15 cellular contexts compared by ENCODE assay signal in the genomic region with DNA sequence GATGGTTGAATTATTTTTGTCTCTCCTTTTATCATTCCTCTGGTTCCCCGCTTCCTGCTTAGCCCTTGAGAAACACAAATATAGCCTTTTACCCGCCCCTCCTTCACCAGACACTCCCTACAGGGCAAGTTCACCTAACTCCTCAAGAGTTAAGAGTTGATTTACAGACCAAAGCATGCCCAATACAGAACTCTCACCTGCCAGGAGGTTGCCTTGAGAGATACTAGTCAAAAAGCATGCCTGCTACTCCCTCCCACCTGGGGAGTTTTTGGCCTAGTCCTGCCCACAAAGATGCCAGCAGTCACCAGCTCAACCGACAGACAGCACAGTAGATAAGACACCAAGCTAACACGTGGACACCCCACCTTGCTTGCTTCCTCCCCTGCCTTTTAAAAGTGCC. TPM values are rescaled to one million over a fixed set of nuclear protein-coding genes. Genes with fewer than 3 reads are reported as not detected.
DNase-seq lines count a peak whose midpoint lies in the region; ATAC-seq and TF ChIP-seq lines count a peak whose summit lies in the region.
"Had no signal": no experiment of that assay in that cellular context is flagged by ENCODE, and none has a peak within 500 bp of the region (broad histone marks: within the 10 kb centered on the region; RNA-seq: fewer than 3 reads in every experiment).

No MANE protein-coding gene starts in this region.

- no peaks in the 10 kb centered on the region for H3K9me3 Mint-ChIP-seq in activated CD4-positive, alpha-beta T cell treated with anti-CD3 and anti-CD28 coated beads, Interleukin-2, amount 10 ng/mL, durations not matched to agents 7 days and 5 days
- H3K9me3 Mint-ChIP-seq in dendritic cell treated with granulocyte-macrophage colony-stimulating factor and Interleukin-4, amounts not matched to agents 40 ng/mL and 50 ng/mL, for 4 days: no peaks in the 10 kb centered on the region
- H3K9me3 Mint-ChIP-seq in immature natural killer cell: no peaks in the 10 kb centered on the region

- intact Hi-C loops in dendritic cell treated with granulocyte-macrophage colony-stimulating factor and Interleukin-4, amounts not matched to agents 40 ng/mL and 50 ng/mL, for 4 days (cut with micrococcal nuclease): no loop called here

- H3K27me3 ChIP-seq in thymus (ENCODE audit: control insufficient read depth, insufficient read depth) (no peaks in the 10 kb centered on the region), BE2C (no peaks in the 10 kb centered on the region)
- H3K27me3 ChIP-seq: spleen had no signal

- ATAC-seq in HG03432 (IDR thresholded peaks at IDR 0.05; ENCODE audit: unreplicated experiment): no peak

- peak overlapping the region; percentile 6 for H3K27ac Mint-ChIP-seq in activated CD4-positive, alpha-beta T cell treated with anti-CD3 and anti-CD28 coated beads, Interleukin-2, amount 10 ng/mL, durations not matched to agents 7 days and 5 days
- peak overlapping the region; percentile 57 for H3K27ac Mint-ChIP-seq in dendritic cell treated with granulocyte-macrophage colony-stimulating factor and Interleukin-4, amounts not matched to agents 40 ng/mL and 50 ng/mL, for 4 days
- H3K27ac Mint-ChIP-seq in immature natural killer cell: peak overlapping the region in 1 of 6 donors; percentile 11

- H3K36me3 Mint-ChIP-seq in activated CD4-positive, alpha-beta T cell treated with anti-CD3 and anti-CD28 coated beads, Interleukin-2, amount 10 ng/mL, durations not matched to agents 7 days and 5 days (ENCODE audit: low read depth): peaks cover under 1% of the 10 kb centered on the region
- peaks cover 93% of the 10 kb centered on the region for H3K36me3 Mint-ChIP-seq in dendritic cell treated with granulocyte-macrophage colony-stimulating factor and Interleukin-4, amounts not matched to agents 40 ng/mL and 50 ng/mL, for 4 days (ENCODE audit: low read depth)
- H3K36me3 Mint-ChIP-seq in immature natural killer cell: no peaks in the 10 kb centered on the region

- no peak for DNase-seq in activated CD4-positive, alpha-beta T cell treated with anti-CD3 and anti-CD28 coated beads, Interleukin-2, amount 10 ng/mL, durations not matched to agents 7 days and 5 days
- DNase-seq in activated CD4-positive, alpha-beta T cell treated with anti-CD3 and anti-CD28 coated beads for 4 hours: no peak
- DNase-seq in BE2C (no peak), immature natural killer cell (no peak)
- DNase-seq: activated CD4-positive, alpha-beta T cell treated with anti-CD3 and anti-CD28 coated beads, Interleukin-2, amount 50 U/mL, for 1 hour; activated T-cell treated with anti-CD3 and anti-CD28 coated beads, Interleukin-2, amount 50 U/mL, for 48 hours; aorta; islet precursor cell; MV-4-11; NCI-H2081 treated with DMSO at 0.1 percent for 48 hours; spleen had no signal

- 7% methylated on average over 4 of the region's 4 CpGs for WGBS in thymus

- CTCF ChIA-PET in activated CD4-positive, alpha-beta T cell treated with anti-CD3 and anti-CD28 coated beads, Interleukin-2, amount 10 ng/mL, durations not matched to agents 7 days and 5 days (lab: Charles Lee): no interaction called here

- no peak for TF ChIP-seq CTCF in BE2C (IDR thresholded peaks at IDR 0.05; ENCODE audit: low read depth, low read length)

- POLR2A ChIA-PET in activated CD4-positive, alpha-beta T cell treated with anti-CD3 and anti-CD28 coated beads, Interleukin-2, amount 10 ng/mL, durations not matched to agents 7 days and 5 days (lab: Charles Lee): interaction anchor here (0.7 kb wide), 1 partner anchor 59 kb away, joined by 4 read pairs; no protein-coding TSS in a partner anchor

- peaks cover 11% of the 10 kb centered on the region for H3K4me1 Mint-ChIP-seq in activated CD4-positive, alpha-beta T cell treated with anti-CD3 and anti-CD28 coated beads, Interleukin-2, amount 10 ng/mL, durations not matched to agents 7 days and 5 days
- H3K4me1 Mint-ChIP-seq in dendritic cell treated with granulocyte-macrophage colony-stimulating factor and Interleukin-4, amounts not matched to agents 40 ng/mL and 50 ng/mL, for 4 days (ENCODE audit: low read depth): peaks cover 36% of the 10 kb centered on the region
- H3K4me1 Mint-ChIP-seq in immature natural killer cell: no peaks in the 10 kb centered on the region

- H3K36me3 ChIP-seq in KOPT-K1 (ENCODE audit: insufficient read depth, low read length) (no peaks in the 10 kb centered on the region), thymus (ENCODE audit: control insufficient read depth, insufficient read depth) (peaks cover 3% of the 10 kb centered on the region), BE2C (peaks cover 6% of the 10 kb centered on the region)

- H3K4me3 ChIP-seq in thymus (ENCODE audit: low read length) (no peak overlapping the region), BE2C (ENCODE audit: low read depth, low read length) (no peak overlapping the region)
- H3K4me3 ChIP-seq: spleen had no signal

- H3K4me3 Mint-ChIP-seq in activated CD4-positive, alpha-beta T cell treated with anti-CD3 and anti-CD28 coated beads, Interleukin-2, amount 10 ng/mL, durations not matched to agents 7 days and 5 days: no peak overlapping the region
- H3K4me3 Mint-ChIP-seq in dendritic cell treated with granulocyte-macrophage colony-stimulating factor and Interleukin-4, amounts not matched to agents 40 ng/mL and 50 ng/mL, for 4 days: no peak overlapping the region
- no peak overlapping the region for H3K4me3 Mint-ChIP-seq in immature natural killer cell

- peak overlapping the region; percentile 60 for H3K27ac ChIP-seq in KOPT-K1 (ENCODE audit: low read depth, low read length, poor library complexity, severe bottlenecking)
- H3K27ac ChIP-seq in thymus (ENCODE audit: low read depth): peak overlapping the region; percentile 25

- peaks cover 7% of the 10 kb centered on the region for H3K4me1 ChIP-seq in thymus (ENCODE audit: control insufficient read depth, insufficient read depth, low read length)
- H3K4me1 ChIP-seq in BE2C: no peaks in the 10 kb centered on the region

- H3K27me3 Mint-ChIP-seq in activated CD4-positive, alpha-beta T cell treated with anti-CD3 and anti-CD28 coated beads, Interleukin-2, amount 10 ng/mL, durations not matched to agents 7 days and 5 days: peaks cover 4% of the 10 kb centered on the region
- peaks cover 51% of the 10 kb centered on the region for H3K27me3 Mint-ChIP-seq in dendritic cell treated with granulocyte-macrophage colony-stimulating factor and Interleukin-4, amounts not matched to agents 40 ng/mL and 50 ng/mL, for 4 days
- H3K27me3 Mint-ChIP-seq in immature natural killer cell (ENCODE audit: low read depth in 3 of 3): peaks cover 0 to 19% (median 15%) of the 10 kb centered on the region in 3 donors

- H3K9me3 ChIP-seq in KOPT-K1 (ENCODE audit: insufficient read depth, low read length, poor library complexity, severe bottlenecking): peaks cover 4% of the 10 kb centered on the region
- H3K9me3 ChIP-seq in thymus (ENCODE audit: control insufficient read depth): no peaks in the 10 kb centered on the region
- no peaks in the 10 kb centered on the region for H3K9me3 ChIP-seq in BE2C
- H3K9me3 ChIP-seq: spleen had no signal

RNA-seq across cellular contexts. Expression of a gene that starts 11.2 kb away (rescaled TPM):
- total RNA-seq in activated CD4-positive, alpha-beta T cell treated with anti-CD3 and anti-CD28 coated beads, Interleukin-2, amount 10 ng/mL, durations not matched to agents 7 days and 5 days: 1 to 10 TPM; 4.7 to 4.8 TPM
- polyA plus RNA-seq in thymus (230 TPM), immature natural killer cell (1 to 10 TPM; 1.7 to 7.4 (median 2.9) TPM)
- 76.6 TPM for polyA plus RNA-seq in BE2C (2012; ENCODE audit: insufficient read depth, insufficient read length, low read depth)

RNA-seq across cellular contexts. Expression of a gene that starts 56.9 kb away (rescaled TPM):
- 10 to 100 TPM; 20.4 to 23.1 TPM for total RNA-seq in activated CD4-positive, alpha-beta T cell treated with anti-CD3 and anti-CD28 coated beads, Interleukin-2, amount 10 ng/mL, durations not matched to agents 7 days and 5 days
- 30.3 TPM for polyA plus RNA-seq in thymus
- 31.1 TPM for polyA plus RNA-seq in BE2C (2012; ENCODE audit: insufficient read depth, insufficient read length, low read depth)
- 10 to 100 TPM in 2 of 3 donors, 1 to 10 TPM in 1; 6.8 to 19.7 (median 13.9) TPM for polyA plus RNA-seq in immature natural killer cell

Comparison
In these comparisons a context has a peak if more than half of its experiments do, and no peak if none do; other contexts are left out.
1. RNA of a gene that starts 11.2 kb away (polyA plus RNA-seq): 230 TPM in thymus (single experiment); 1.7 to 7.4 TPM in immature natural killer cell; every median in the first group is over 10 times any median in the second.